Comparison of ENCODE assay signal across 1 cellular context in genomic region chr19:18436651-18437478, GRCh38.
A peak's percentile ranks its signal among the peaks of the same experiment; 100 is the strongest.
TF ChIP-seq lines count a peak whose summit lies in the region.

No MANE protein-coding gene starts in this region.

TF ChIP-seq in K562, 482 proteins besides CTCF, POLR2A, EP300 and RAD21 (continued from another document and continues in another):
- no peak for TF ChIP-seq ZBTB26 (CRISPR knock-in tag; IDR thresholded peaks at IDR 0.05)
- no peak for TF ChIP-seq ZBTB40 (IDR thresholded peaks at IDR 0.05)
- no peak for TF ChIP-seq ZBTB40 (CRISPR knock-in tag; IDR thresholded peaks at IDR 0.05)
- TF ChIP-seq ATF4 (CRISPR knock-in tag; IDR thresholded peaks at IDR 0.05), result no peak
- TF ChIP-seq MCM2 (IDR thresholded peaks at IDR 0.05; ENCODE audit: low read depth), result no peak
- TF ChIP-seq ZNF263 (CRISPR knock-in tag; IDR thresholded peaks at IDR 0.05; ENCODE audit: borderline replicate concordance), result 0 out of 2 replicates have a peak, but pooled peaks have one; percentile 0
- no peak for TF ChIP-seq ILF3 (IDR thresholded peaks at IDR 0.05; ENCODE audit: borderline replicate concordance)
- TF ChIP-seq ZBTB7A (IDR thresholded peaks at IDR 0.05; ENCODE audit: borderline replicate concordance, control insufficient read depth, low read depth, low read length), result peak; percentile 92
- no peak for TF ChIP-seq FOXM1 (IDR thresholded peaks at IDR 0.05; ENCODE audit: low read depth)
- 0 out of 2 replicates have a peak, but pooled peaks have one; percentile 58 for TF ChIP-seq FOXM1 (CRISPR knock-in tag; IDR thresholded peaks at IDR 0.05; ENCODE audit: low read depth)
- TF ChIP-seq RBFOX2 (IDR thresholded peaks at IDR 0.05; ENCODE audit: low read depth, low read length), result peak; percentile 62
- TF ChIP-seq ZNF551 (CRISPR knock-in tag; IDR thresholded peaks at IDR 0.05), result no peak
- no peak for TF ChIP-seq LARP7 (IDR thresholded peaks at IDR 0.05)
- 0 out of 2 replicates have a peak, but pooled peaks have one; percentile 20 for TF ChIP-seq TFAP4 (CRISPR knock-in tag; IDR thresholded peaks at IDR 0.05; ENCODE audit: borderline replicate concordance)
- TF ChIP-seq KAT7 (CRISPR knock-in tag; IDR thresholded peaks at IDR 0.05; ENCODE audit: borderline replicate concordance), result peak; percentile 84; the same call in 1 of the 2 replicates
- no peak for TF ChIP-seq STAT6 (CRISPR knock-in tag; IDR thresholded peaks at IDR 0.05)
- TF ChIP-seq YY1 (IDR thresholded peaks at IDR 0.05; ENCODE audit: borderline replicate concordance in 1 of 3, control insufficient read depth in 1 of 3, extremely low read depth in 1 of 3, insufficient read depth in 3 of 3, insufficient read length in 1 of 3, insufficient replicate concordance in 2 of 3, low read depth in 1 of 3, low read length in 2 of 3), result peak in 2 of 3 experiments; percentile 46 to 58
- TF ChIP-seq GTF3C2 (IDR thresholded peaks at IDR 0.05; ENCODE audit: borderline replicate concordance, extremely low read depth, insufficient read length), result no peak
- no peak for TF ChIP-seq GTF2E2 (tag; IDR thresholded peaks at IDR 0.05)
- 0 out of 2 replicates have a peak, but pooled peaks have one; percentile 30 for TF ChIP-seq KDM2B (CRISPR knock-in tag; IDR thresholded peaks at IDR 0.05)
- no peak for TF ChIP-seq SMAD4 (CRISPR knock-in tag; conservative IDR thresholded peaks at IDR 0.05)
- peak; percentile 88 for TF ChIP-seq VEZF1 (CRISPR knock-in tag; IDR thresholded peaks at IDR 0.05)
